In genomic region chr9:68433629-68434028, GRCh38 we compare ENCODE assay signal across 28 cellular contexts.
"Had no signal": no experiment of that assay in that cellular context is flagged by ENCODE, and none has a peak within 500 bp of the region (broad histone marks: within the 10 kb centered on the region; RNA-seq: fewer than 3 reads in every experiment).

No MANE protein-coding gene starts in this region.

- H3K9me3 Mint-ChIP-seq: activated B cell treated with CpG ODN at 0.5 μM for 24 hours; activated CD4-positive, alpha-beta memory T cell treated with anti-CD3 and anti-CD28 coated beads for 36 hours; activated naive CD4-positive, alpha-beta T cell treated with anti-CD3 and anti-CD28 coated beads, Interleukin-2, amount 10 ng/mL, durations not matched to agents 7 days and 5 days; activated T-cell treated with anti-CD3 and anti-CD28 coated beads, Interleukin-2, amount 50 U/mL, for 4 hours; activated T-helper 1 cell treated with anti-CD3 and anti-CD28 coated beads, Interleukin-12 subunit alpha, Interleukin-12 subunit beta, Interleukin-2, Interleukin-4 antibody, amounts not matched to agents 30 ng/mL and 10 ng/mL and 1 ng/mL, durations not matched to agents 14 hours and 24 hours and 36 hours had no signal

- H3K36me3 ChIP-seq: ascending aorta had no signal

- H3K27me3 Mint-ChIP-seq: activated naive CD4-positive, alpha-beta T cell treated with anti-CD3 and anti-CD28 coated beads, Interleukin-2, amount 10 ng/mL, durations not matched to agents 7 days and 5 days had no signal

- H3K27me3 ChIP-seq: ascending aorta, cardiac muscle cell had no signal

- H3K9me3 ChIP-seq: ascending aorta had no signal

- H3K27ac Mint-ChIP-seq: activated B cell treated with CpG ODN at 0.5 μM for 24 hours; activated CD4-positive, alpha-beta memory T cell treated with anti-CD3 and anti-CD28 coated beads for 36 hours; activated naive CD4-positive, alpha-beta T cell treated with anti-CD3 and anti-CD28 coated beads, Interleukin-2, amount 10 ng/mL, durations not matched to agents 7 days and 5 days; activated naive CD8-positive, alpha-beta T cell; activated T-helper 1 cell treated with anti-CD3 and anti-CD28 coated beads, Interleukin-12 subunit alpha, Interleukin-12 subunit beta, Interleukin-2, Interleukin-4 antibody, amounts not matched to agents 30 ng/mL and 10 ng/mL and 1 ng/mL, durations not matched to agents 14 hours and 24 hours and 36 hours had no signal

- H3K27ac ChIP-seq: ascending aorta, cardiac muscle cell, KMS-11, SK-N-MC had no signal

- H3K4me3 Mint-ChIP-seq: activated B cell treated with CpG ODN at 0.5 μM for 24 hours; activated CD4-positive, alpha-beta memory T cell treated with anti-CD3 and anti-CD28 coated beads for 36 hours; activated naive CD4-positive, alpha-beta T cell treated with anti-CD3 and anti-CD28 coated beads, Interleukin-2, amount 10 ng/mL, durations not matched to agents 7 days and 5 days; activated naive CD8-positive, alpha-beta T cell; activated T-cell treated with anti-CD3 and anti-CD28 coated beads, Interleukin-2, amount 50 U/mL, for 4 hours; activated T-helper 1 cell treated with anti-CD3 and anti-CD28 coated beads, Interleukin-12 subunit alpha, Interleukin-12 subunit beta, Interleukin-2, Interleukin-4 antibody, amounts not matched to agents 30 ng/mL and 10 ng/mL and 1 ng/mL, durations not matched to agents 14 hours and 24 hours and 36 hours had no signal

- H3K9ac ChIP-seq: KMS-11 had no signal

- H3K36me3 Mint-ChIP-seq: activated CD4-positive, alpha-beta memory T cell treated with anti-CD3 and anti-CD28 coated beads for 36 hours; activated naive CD4-positive, alpha-beta T cell treated with anti-CD3 and anti-CD28 coated beads, Interleukin-2, amount 10 ng/mL, durations not matched to agents 7 days and 5 days; activated naive CD8-positive, alpha-beta T cell had no signal

- DNase-seq: activated B cell treated with CpG ODN at 0.5 μM for 24 hours; activated CD4-positive, alpha-beta memory T cell treated with anti-CD3 and anti-CD28 coated beads for 36 hours; activated CD4-positive, alpha-beta T cell treated with anti-CD3 and anti-CD28 coated beads for 4 hours; activated CD4-positive, alpha-beta T cell treated with anti-CD3 and anti-CD28 coated beads, Interleukin-2, amount 50 U/mL, for 1 hour; activated CD4-positive, CD25-positive, alpha-beta regulatory T cell treated with anti-CD3 and anti-CD28 coated beads, Interleukin-2, amount 50 U/mL, for 72 hours; activated CD8-positive, alpha-beta memory T cell treated with anti-CD3 and anti-CD28 coated beads, Interleukin-2, amount 50 U/mL, for 4 hours; activated naive CD4-positive, alpha-beta T cell treated with anti-CD3 and anti-CD28 coated beads, Interleukin-2, amount 10 ng/mL, durations not matched to agents 7 days and 5 days; activated T-cell treated with anti-CD3 and anti-CD28 coated beads for 4 hours; activated T-cell treated with anti-CD3 and anti-CD28 coated beads, Interleukin-2, amount 50 U/mL, for 4 hours; amygdala; MM.1S; MV-4-11; NCI-H1092; NCI-H1436 treated with DMSO at 0.1 percent for 48 hours; NCI-H1694 treated with DMSO at 0.1 percent for 48 hours; NCI-H2029; NCI-H345; NCI-H510A; NCI-H526; NCI-H748 treated with DMSO at 0.1 percent for 48 hours; NK-92 treated with Interleukin-12 subunit alpha and Interleukin-12 subunit beta, amount 100 ng/mL, for 24 hours; Right ventricle myocardium superior had no signal

- H3K4me1 Mint-ChIP-seq: activated B cell treated with CpG ODN at 0.5 μM for 24 hours; activated naive CD4-positive, alpha-beta T cell treated with anti-CD3 and anti-CD28 coated beads, Interleukin-2, amount 10 ng/mL, durations not matched to agents 7 days and 5 days had no signal

- H3K4me3 ChIP-seq: ascending aorta, cardiac muscle cell, SK-N-MC had no signal
